23 cellular contexts compared by ENCODE assay signal in the genomic region with DNA sequence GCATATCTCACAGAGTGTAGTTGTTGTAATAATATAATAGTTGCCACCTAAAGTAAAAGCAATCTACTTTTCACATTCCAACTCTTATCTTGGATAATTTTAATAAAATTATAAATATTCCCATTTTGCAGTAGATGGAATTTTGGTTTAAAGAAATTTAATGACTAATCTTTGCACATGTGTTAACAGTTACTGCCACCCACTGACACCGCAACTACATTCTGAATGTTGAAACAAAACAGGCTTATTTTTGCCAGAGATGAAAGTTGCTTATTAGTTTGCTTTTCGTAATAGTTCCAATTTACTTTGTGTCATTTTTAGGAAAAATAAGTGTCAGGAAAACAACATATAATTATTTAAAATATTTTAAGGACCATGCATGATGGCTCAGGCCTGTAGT.
"Had no signal": no experiment of that assay in that cellular context is flagged by ENCODE, and none has a peak within 500 bp of the region (broad histone marks: within the 10 kb centered on the region; RNA-seq: fewer than 3 reads in every experiment).

No MANE protein-coding gene starts in this region.

- H3K4me1 ChIP-seq: colonic mucosa, esophagus squamous epithelium, gastrocnemius medialis, pancreas, right lobe of liver, tibial nerve, upper lobe of left lung had no signal

- H3K27ac ChIP-seq: colonic mucosa, esophagus squamous epithelium, gastrocnemius medialis, neutrophil, pancreas, right lobe of liver, thoracic aorta, tibial nerve, upper lobe of left lung had no signal

- H3K36me3 ChIP-seq: colonic mucosa, esophagus squamous epithelium, gastrocnemius medialis, neutrophil, pancreas, right lobe of liver, thoracic aorta, tibial nerve, upper lobe of left lung had no signal

- ATAC-seq: gastrocnemius medialis; left lobe of liver; mucosa of descending colon; natural killer cell treated with Interleukin-12 subunit alpha and Interleukin-12 subunit beta and Interleukin-15 and Interleukin-18, amount 100 ng/mL, for 72 hours; pancreas; right lobe of liver; stimulated activated naive B cell treated with anti-CD40 and anti-IgM and Interleukin-4, amounts not matched to agents 10 μg/mL and 1 μg/mL and 100 μg/mL, for 72 hours had no signal

- DNase-seq: colonic mucosa; effector memory CD4-positive, alpha-beta T cell; erythroblast; esophagus squamous epithelium; foreskin fibroblast; gastrocnemius medialis; head of caudate nucleus; mucosa of descending colon; naive B cell; pancreas; retina; right lobe of liver; small intestine; stimulated activated CD4-positive, alpha-beta T cell treated with anti-CD3 and anti-CD28 coated beads, Interleukin-15, amount 100 ng/mL, for 24 hours; stimulated activated CD4-positive, alpha-beta T cell treated with anti-CD3 and anti-CD28 coated beads, Interleukin-2, amount 100 ng/mL, for 48 hours; stimulated activated naive B cell treated with anti-CD40 and anti-IgM and Interleukin-4, amounts not matched to agents 10 μg/mL and 1 μg/mL and 100 μg/mL, for 72 hours; upper lobe of left lung had no signal

- H3K4me3 ChIP-seq: colonic mucosa, esophagus squamous epithelium, gastrocnemius medialis, lung, mucosa of descending colon, pancreas, right lobe of liver, thoracic aorta, tibial nerve, upper lobe of left lung had no signal

- H3K27me3 ChIP-seq: colonic mucosa, esophagus squamous epithelium, gastrocnemius medialis, neutrophil, pancreas, right lobe of liver, tibial nerve, upper lobe of left lung had no signal

- H3K9me3 ChIP-seq: colonic mucosa, esophagus squamous epithelium, gastrocnemius medialis, mucosa of descending colon, neutrophil, pancreas, right lobe of liver, thoracic aorta, tibial nerve, upper lobe of left lung had no signal
